Comparison of ENCODE assay signal across 15 cellular contexts in genomic region chr4:188454573-188454972, GRCh38.
DNase-seq lines count a peak whose midpoint lies in the region; ATAC-seq and TF ChIP-seq lines count a peak whose summit lies in the region.
"Had no signal": no experiment of that assay in that cellular context is flagged by ENCODE, and none has a peak within 500 bp of the region (broad histone marks: within the 10 kb centered on the region; RNA-seq: fewer than 3 reads in every experiment).

No MANE protein-coding gene starts in this region.

- no peaks in the 10 kb centered on the region for H3K36me3 ChIP-seq in DND-41 (ENCODE audit: insufficient read depth, low read length)
- H3K36me3 ChIP-seq in GM23338 (ENCODE audit: insufficient read depth): no peaks in the 10 kb centered on the region
- H3K36me3 ChIP-seq in SU-DHL-6 (ENCODE audit: low read length): no peaks in the 10 kb centered on the region
- H3K36me3 ChIP-seq in endodermal cell (ENCODE audit: control insufficient read depth, insufficient read depth, low read length): no peaks in the 10 kb centered on the region
- H3K36me3 ChIP-seq in brain microvascular endothelial cell (replicated peaks): no peaks in the 10 kb centered on the region
- no peaks in the 10 kb centered on the region for H3K36me3 ChIP-seq in MM.1S (replicated peaks; ENCODE audit: insufficient read depth, low read length)

- no peak for DNase-seq in DND-41
- no peak for DNase-seq in GM23338 (ENCODE audit: low spot score)
- DNase-seq in endodermal cell: no peak
- no peak for DNase-seq in brain microvascular endothelial cell
- DNase-seq in MM.1S: no peak
- no peak for DNase-seq in T-helper 2 cell treated with Interferon-gamma antibody and Interleukin-4, amounts not matched to agents 5 μg/mL and 100 μg/mL, for 36 hours (ENCODE audit: low spot score)
- DNase-seq: Calu3; CD4-positive, alpha-beta T cell; DMS 273 treated with DMSO at 0.1 percent for 48 hours; GOT3; HCEC 1CT; HFFc6 had no signal

- H3F3A ChIP-seq in GM23338 (replicated peaks; ENCODE audit: low read depth): no peaks in the 10 kb centered on the region
- H3F3A ChIP-seq in SU-DHL-6 (ENCODE audit: insufficient read depth): no peaks in the 10 kb centered on the region
- no peaks in the 10 kb centered on the region for H3F3A ChIP-seq in MM.1S (ENCODE audit: insufficient read depth, low read length)

- in situ Hi-C loops in brain microvascular endothelial cell (cut with HindIII; ENCODE audit: low pct_ligation_motif_present, low sequenced_read_pairs): no loop called here

- H3K9me2 ChIP-seq in GM23338 (ENCODE audit: insufficient read depth) (0 out of 2 replicates have a peak, but pooled peaks cover 2% of the 10 kb centered on the region), SU-DHL-6 (replicated peaks; ENCODE audit: insufficient read depth, low read length) (no peaks in the 10 kb centered on the region), MM.1S (replicated peaks; ENCODE audit: insufficient read depth, low read length) (no peaks in the 10 kb centered on the region)

- H3K27ac Mint-ChIP-seq in GM23338 (no peak overlapping the region; the same call in 1 of the 2 replicates), endodermal cell (peak overlapping the region; percentile 45)
- no peak overlapping the region for H3K27ac Mint-ChIP-seq in T-helper 2 cell treated with Interferon-gamma antibody and Interleukin-4, amounts not matched to agents 5 μg/mL and 100 μg/mL, for 36 hours
- H3K27ac Mint-ChIP-seq: B cell; CD4-positive, alpha-beta T cell; HFFc6 had no signal

- no peaks in the 10 kb centered on the region; the same call in 2 of the 3 replicates for H3K9me3 Mint-ChIP-seq in GM23338
- peaks cover 8% of the 10 kb centered on the region for H3K9me3 Mint-ChIP-seq in endodermal cell
- peaks cover 44% of the 10 kb centered on the region for H3K9me3 Mint-ChIP-seq in T-helper 2 cell treated with Interferon-gamma antibody and Interleukin-4, amounts not matched to agents 5 μg/mL and 100 μg/mL, for 36 hours

- no peak for TF ChIP-seq CTCF in DND-41 (IDR thresholded peaks at IDR 0.05; ENCODE audit: borderline replicate concordance, extremely low read depth, low read length, poor library complexity, severe bottlenecking)
- no peak for TF ChIP-seq CTCF in GM23338 (conservative IDR thresholded peaks at IDR 0.05; ENCODE audit: low read depth in 2 of 2)
- no peak for TF ChIP-seq CTCF in SU-DHL-6 (IDR thresholded peaks at IDR 0.05; ENCODE audit: insufficient read depth, low read length, poor library complexity, severe bottlenecking)
- no peak for TF ChIP-seq CTCF in endodermal cell (conservative IDR thresholded peaks at IDR 0.05)
- TF ChIP-seq CTCF in brain microvascular endothelial cell (IDR thresholded peaks at IDR 0.05; ENCODE audit: low read depth, low read length, missing control alignments): no peak
- no peak for TF ChIP-seq CTCF in MM.1S (IDR thresholded peaks at IDR 0.05; ENCODE audit: low read length)

- 0 out of 2 replicates have a peak overlapping the region, but pooled peaks have one; percentile 31 for H2AFZ ChIP-seq in DND-41 (ENCODE audit: low read depth, low read length)
- peak overlapping the region; percentile 30; the same call in 1 of the 2 replicates for H2AFZ ChIP-seq in GM23338
- H2AFZ ChIP-seq in SU-DHL-6 (ENCODE audit: low read depth, low read length, severe bottlenecking): peak overlapping the region; percentile 8
- no peak overlapping the region for H2AFZ ChIP-seq in MM.1S (ENCODE audit: low read length)

- H3K9me3 ChIP-seq in DND-41 (ENCODE audit: insufficient read depth, low read length, severe bottlenecking): no peaks in the 10 kb centered on the region
- H3K9me3 ChIP-seq in SU-DHL-6 (ENCODE audit: insufficient read depth, low read length): no peaks in the 10 kb centered on the region
- H3K9me3 ChIP-seq in endodermal cell (ENCODE audit: control insufficient read depth, low read length): peaks cover 5% of the 10 kb centered on the region
- H3K9me3 ChIP-seq in MM.1S (replicated peaks; ENCODE audit: insufficient read depth, low read length): no peaks in the 10 kb centered on the region

- H3K4me1 Mint-ChIP-seq in GM23338 (peaks cover 22% of the 10 kb centered on the region), endodermal cell (peaks cover 42% of the 10 kb centered on the region)
- H3K4me1 Mint-ChIP-seq in T-helper 2 cell treated with Interferon-gamma antibody and Interleukin-4, amounts not matched to agents 5 μg/mL and 100 μg/mL, for 36 hours (ENCODE audit: low read depth): no peaks in the 10 kb centered on the region
- H3K4me1 Mint-ChIP-seq: B cell had no signal

- 79 to 81% methylated on average over 3 to 5 of the region's 5 CpGs for WGBS in endodermal cell (ENCODE audit: insufficient coverage in 1 of 2, insufficient read length in 1 of 2), 2 experiments

- H3K27me3 ChIP-seq in DND-41 (ENCODE audit: insufficient read depth, low read length, poor library complexity) (no peaks in the 10 kb centered on the region), GM23338 (ENCODE audit: insufficient read depth) (no peaks in the 10 kb centered on the region), SU-DHL-6 (ENCODE audit: low read length) (no peaks in the 10 kb centered on the region), endodermal cell (ENCODE audit: control insufficient read depth, insufficient read depth, low read length, poor library complexity, severe bottlenecking) (no peaks in the 10 kb centered on the region), brain microvascular endothelial cell (replicated peaks) (no peaks in the 10 kb centered on the region), MM.1S (replicated peaks; ENCODE audit: insufficient read depth, low read length) (no peaks in the 10 kb centered on the region)

- H3K4me2 ChIP-seq in DND-41 (ENCODE audit: insufficient read depth, low read length): no peak overlapping the region
- no peak overlapping the region for H3K4me2 ChIP-seq in GM23338
- H3K4me2 ChIP-seq in SU-DHL-6 (ENCODE audit: low read depth, low read length, poor library complexity, severe bottlenecking): peak overlapping the region; percentile 47
- H3K4me2 ChIP-seq in MM.1S (ENCODE audit: low read depth, low read length): no peak overlapping the region

- H3K27me3 Mint-ChIP-seq in GM23338 (ENCODE audit: insufficient read depth, low read depth, poor library complexity): peaks cover 6% of the 10 kb centered on the region
- H3K27me3 Mint-ChIP-seq in endodermal cell (ENCODE audit: insufficient read depth): peaks cover 5% of the 10 kb centered on the region
- no peaks in the 10 kb centered on the region for H3K27me3 Mint-ChIP-seq in T-helper 2 cell treated with Interferon-gamma antibody and Interleukin-4, amounts not matched to agents 5 μg/mL and 100 μg/mL, for 36 hours (ENCODE audit: low read depth)
- H3K27me3 Mint-ChIP-seq: B cell; CD4-positive, alpha-beta T cell had no signal

- no peaks in the 10 kb centered on the region for H3K4me1 ChIP-seq in DND-41 (ENCODE audit: insufficient read depth, low read length)
- H3K4me1 ChIP-seq in GM23338 (ENCODE audit: insufficient read depth): peaks cover 18% of the 10 kb centered on the region
- peaks cover 7% of the 10 kb centered on the region for H3K4me1 ChIP-seq in endodermal cell (ENCODE audit: control insufficient read depth, insufficient read depth, low read length)
- no peaks in the 10 kb centered on the region for H3K4me1 ChIP-seq in MM.1S (ENCODE audit: low read length)

- H4K20me1 ChIP-seq in DND-41 (ENCODE audit: insufficient read depth, low read length) (no peaks in the 10 kb centered on the region), GM23338 (replicated peaks; ENCODE audit: insufficient read depth) (no peaks in the 10 kb centered on the region), SU-DHL-6 (ENCODE audit: low read depth, low read length) (no peaks in the 10 kb centered on the region), MM.1S (ENCODE audit: insufficient read depth, low read length) (no peaks in the 10 kb centered on the region)

- no peak overlapping the region for H3K4me3 ChIP-seq in DND-41 (ENCODE audit: low read depth in 1 of 2, low read length in 2 of 2)
- H3K4me3 ChIP-seq in GM23338: no peak overlapping the region
- H3K4me3 ChIP-seq in SU-DHL-6 (ENCODE audit: insufficient read depth, low read length, poor library complexity, severe bottlenecking): peak overlapping the region; percentile 32
- no peak overlapping the region for H3K4me3 ChIP-seq in endodermal cell (ENCODE audit: low read length)
- no peak overlapping the region for H3K4me3 ChIP-seq in brain microvascular endothelial cell (ENCODE audit: low read depth, low read length)
- no peak overlapping the region for H3K4me3 ChIP-seq in MM.1S (ENCODE audit: low read length)

- H3K79me2 ChIP-seq in DND-41 (ENCODE audit: insufficient read depth, low read length) (no peaks in the 10 kb centered on the region), GM23338 (replicated peaks; ENCODE audit: insufficient read depth) (no peaks in the 10 kb centered on the region), SU-DHL-6 (ENCODE audit: insufficient read depth, low read length) (no peaks in the 10 kb centered on the region), MM.1S (ENCODE audit: low read length) (no peaks in the 10 kb centered on the region)

- H3K27ac ChIP-seq in DND-41 (ENCODE audit: low read length) (no peak overlapping the region), GM23338 (ENCODE audit: low read depth) (no peak overlapping the region), SU-DHL-6 (ENCODE audit: low read depth, low read length) (no peak overlapping the region), endodermal cell (ENCODE audit: low read depth, low read length) (no peak overlapping the region), brain microvascular endothelial cell (no peak overlapping the region), MM.1S (ENCODE audit: low read length) (no peak overlapping the region)

- ATAC-seq in DND-41 (ENCODE audit: insufficient read depth, low read depth) (no peak), GM23338 (peak; percentile 51), HG02938 (IDR thresholded peaks at IDR 0.05; ENCODE audit: unreplicated experiment) (no peak)

- H3K9ac ChIP-seq in DND-41 (ENCODE audit: low read depth, low read length) (no peak overlapping the region), SU-DHL-6 (ENCODE audit: low read length) (no peak overlapping the region), endodermal cell (ENCODE audit: extremely low read depth, low read length, poor library complexity, severe bottlenecking) (no peak overlapping the region), MM.1S (ENCODE audit: low read length) (no peak overlapping the region)

- H3K4me3 Mint-ChIP-seq in GM23338 (no peak overlapping the region), endodermal cell (no peak overlapping the region)
- H3K4me3 Mint-ChIP-seq in T-helper 2 cell treated with Interferon-gamma antibody and Interleukin-4, amounts not matched to agents 5 μg/mL and 100 μg/mL, for 36 hours: no peak overlapping the region
- H3K4me3 Mint-ChIP-seq: B cell; CD4-positive, alpha-beta T cell; HFFc6 had no signal

- H3K36me3 Mint-ChIP-seq in GM23338 (ENCODE audit: low read depth): peaks cover 9% of the 10 kb centered on the region; the same call in 1 of the 3 replicates
- H3K36me3 Mint-ChIP-seq in endodermal cell (ENCODE audit: low read depth): peaks cover 1% of the 10 kb centered on the region
- peaks cover 2% of the 10 kb centered on the region for H3K36me3 Mint-ChIP-seq in T-helper 2 cell treated with Interferon-gamma antibody and Interleukin-4, amounts not matched to agents 5 μg/mL and 100 μg/mL, for 36 hours (ENCODE audit: low read depth)

TF ChIP-seq in GM23338, 12 proteins besides CTCF, POLR2A, EP300 and RAD21:
- TF ChIP-seq NANOG (IDR thresholded peaks at IDR 0.05; ENCODE audit: borderline replicate concordance) (no peak), STAT1 (IDR thresholded peaks at IDR 0.05; ENCODE audit: unreplicated experiment) (no peak)
